ENCODE assay signal across 8 cellular contexts in the genomic region with DNA sequence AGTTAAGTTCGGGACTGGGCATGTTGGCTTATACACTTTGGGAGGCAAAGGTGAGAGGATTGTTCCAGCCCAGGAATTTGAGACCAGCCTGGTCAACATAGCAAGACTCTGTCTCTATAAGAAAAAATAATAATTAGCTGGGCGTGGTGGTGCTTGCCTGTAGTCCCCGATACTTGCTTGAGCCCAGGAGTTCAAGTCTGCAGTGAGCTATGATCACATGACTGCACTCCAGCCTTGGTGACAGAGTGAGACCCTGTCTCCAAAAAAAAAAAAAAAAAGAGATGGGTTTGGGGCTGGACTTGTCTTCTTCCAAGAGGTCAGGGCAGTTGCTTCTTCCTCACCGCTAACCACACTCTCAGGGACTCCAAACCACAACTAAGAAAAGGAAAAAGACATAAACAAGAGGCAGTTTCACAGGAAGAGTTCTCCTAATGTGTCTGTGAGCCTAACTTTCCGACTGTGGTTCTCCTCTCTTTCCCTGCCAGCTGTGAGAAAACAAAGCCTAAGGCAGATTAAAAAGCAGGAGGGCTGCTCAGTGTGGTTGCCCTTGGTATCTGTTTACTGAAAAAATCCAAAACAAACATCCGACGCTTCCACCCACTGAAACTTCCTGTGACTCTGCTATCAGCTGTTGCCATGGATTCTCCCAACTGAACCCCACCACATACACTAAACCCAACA. TPM values are rescaled to one million over a fixed set of nuclear protein-coding genes. Genes with fewer than 3 reads are reported as not detected.
DNase-seq lines count a peak whose midpoint lies in the region; ATAC-seq and TF ChIP-seq lines count a peak whose summit lies in the region.

No MANE protein-coding gene starts in this region.

- TF ChIP-seq CTCF in adrenal gland (IDR thresholded peaks at IDR 0.05), result no peak

- ATAC-seq in stimulated activated naive CD8-positive, alpha-beta T cell treated with anti-CD3 and anti-CD28 coated beads, Interleukin-15, Interleukin-2, amounts not matched to agents 100 U/mL and 50 U/mL, for 24 hours, result peak; percentile 33
- ATAC-seq in naive thymus-derived CD4-positive, alpha-beta T cell, result no peak

- 43 to 56% (median 46%) methylated on average over 6 to 7 of the region's 7 CpGs for WGBS in adrenal gland, 4 donors

- CTCF ChIA-PET in naive thymus-derived CD4-positive, alpha-beta T cell (lab: Charles Lee), result interaction anchor here (0.7 kb wide), 1 partner anchor 8 kb away, joined by 4 read pairs; no protein-coding TSS in a partner anchor

- H3K27me3 Mint-ChIP-seq in naive thymus-derived CD4-positive, alpha-beta T cell, result peaks cover 57 to 70% (median 64%) of the 10 kb centered on the region in 5 donors

- peak overlapping the region in 2 of 10 donors; percentile 16 to 74 for H3K4me3 Mint-ChIP-seq in naive thymus-derived CD4-positive, alpha-beta T cell

- no peak overlapping the region for H3K4me3 ChIP-seq in adrenal gland
- H3K4me3 ChIP-seq in naive thymus-derived CD4-positive, alpha-beta T cell (ENCODE audit: low read length), result no peak overlapping the region

- H3K27me3 ChIP-seq in adrenal gland, result no peaks in the 10 kb centered on the region
- H3K27me3 ChIP-seq in naive thymus-derived CD4-positive, alpha-beta T cell (ENCODE audit: control insufficient read depth in 2 of 2, insufficient read depth in 2 of 2, low read length in 2 of 2), result no peaks in the 10 kb centered on the region

- peak overlapping the region in 2 of 5 donors; percentile 62 to 75 for H3K27ac ChIP-seq in adrenal gland
- no peak overlapping the region for H3K27ac ChIP-seq in naive thymus-derived CD4-positive, alpha-beta T cell (ENCODE audit: low read depth, low read length)

- no peak for TF ChIP-seq POLR2A in adrenal gland (IDR thresholded peaks at IDR 0.05)

- POLR2A ChIA-PET in naive thymus-derived CD4-positive, alpha-beta T cell (lab: Charles Lee), result no interaction called here

- peak; percentile 41 for DNase-seq in SIG-M5 treated with dmso at 0.1 percent for 504 hours (lab: John Stamatoyannopoulos, UW; ENCODE audit: unreplicated experiment)
- DNase-seq in SIG-M5 (lab: John Stamatoyannopoulos, UW), result no peak
- peak; percentile 100 for DNase-seq in RPMI7951 (ENCODE audit: low read depth)
- peak; percentile 94 for DNase-seq in fibroblast of gingiva (ENCODE audit: low read depth)
- no peak for DNase-seq in stimulated activated naive CD8-positive, alpha-beta T cell treated with anti-CD3 and anti-CD28 coated beads, Interleukin-15, Interleukin-2, amounts not matched to agents 100 U/mL and 50 U/mL, for 24 hours
- no peak for DNase-seq in NCI-H1417 treated with DMSO at 0.1 percent for 48 hours (lab: John Stamatoyannopoulos, UW)
- DNase-seq in adrenal gland, result no peak
- DNase-seq in naive thymus-derived CD4-positive, alpha-beta T cell, result no peak

- H3K4me1 ChIP-seq in adrenal gland (replicated peaks in 1 of 2), result peaks cover 24 to 40% of the 10 kb centered on the region in 2 donors
- peaks cover 6 to 15% of the 10 kb centered on the region in 2 donors for H3K4me1 ChIP-seq in naive thymus-derived CD4-positive, alpha-beta T cell (ENCODE audit: control insufficient read depth in 2 of 2, insufficient read depth in 2 of 2, low read length in 2 of 2)

- H3K4me1 Mint-ChIP-seq in naive thymus-derived CD4-positive, alpha-beta T cell, result peaks cover 23 to 53% (median 30%) of the 10 kb centered on the region in 7 donors

- H3K27ac Mint-ChIP-seq in naive thymus-derived CD4-positive, alpha-beta T cell, result peak overlapping the region in 1 of 9 donors; percentile 74

- H3K36me3 Mint-ChIP-seq in naive thymus-derived CD4-positive, alpha-beta T cell, result peaks cover 0 to 3% (median 0%) of the 10 kb centered on the region in 5 donors

- H3K9me3 ChIP-seq in adrenal gland (replicated peaks in 1 of 3), result no peaks in the 10 kb centered on the region
- no peaks in the 10 kb centered on the region for H3K9me3 ChIP-seq in naive thymus-derived CD4-positive, alpha-beta T cell (ENCODE audit: control insufficient read depth in 2 of 3, low read length in 3 of 3)

- no peaks in the 10 kb centered on the region for H3K36me3 ChIP-seq in adrenal gland (replicated peaks in 1 of 2)
- H3K36me3 ChIP-seq in naive thymus-derived CD4-positive, alpha-beta T cell (ENCODE audit: control insufficient read depth in 2 of 3, insufficient read depth in 3 of 3, low read length in 3 of 3), result no peaks in the 10 kb centered on the region

- H3K9me3 Mint-ChIP-seq in naive thymus-derived CD4-positive, alpha-beta T cell, result peaks cover 0 to 2% (median 0%) of the 10 kb centered on the region in 11 donors

- intact Hi-C loops in adrenal gland (cut with DNase I), result no loop called here
- intact Hi-C loops in naive thymus-derived CD4-positive, alpha-beta T cell (cut with micrococcal nuclease), result loop anchor here in 1 of 2 donors (2.0 kb wide), 1 partner anchor 14 kb away; no protein-coding TSS in a partner anchor

RNA-seq across cellular contexts. Expression of a gene that starts 2.4 kb away (rescaled TPM):
- 221 and 238 TPM in 2 replicates for total RNA-seq in RPMI7951 (2014; rRNA removed; shearing (Covaris generic))
- 100 to 1,000 TPM in 1 of 8 donors, 10 to 100 TPM in 6, 1 to 10 TPM in 1; 7.0 to 118 (median 34.7) TPM for total RNA-seq in adrenal gland
- 10 to 100 TPM in 2 of 3 donors, 1 to 10 TPM in 1; 9.1 to 23.1 (median 23.0) TPM for polyA plus RNA-seq in adrenal gland
- total RNA-seq in naive thymus-derived CD4-positive, alpha-beta T cell, result under 1 TPM in 3 of 5 experiments, not detected in 2; 0.08 to 0.56 (median 0.36) TPM
- polyA plus RNA-seq in naive thymus-derived CD4-positive, alpha-beta T cell, result not detected

RNA-seq across cellular contexts. Expression of a gene that starts 29.8 kb away (rescaled TPM):
- 135 and 162 TPM in 2 replicates for total RNA-seq in RPMI7951 (2014; rRNA removed; shearing (Covaris generic))
- 10 to 100 TPM; 26.9 to 66.1 (median 43.6) TPM for total RNA-seq in adrenal gland
- polyA plus RNA-seq in adrenal gland, result 10 to 100 TPM; 20.4 to 35.4 (median 30.0) TPM
- 10 to 100 TPM in 1 of 5 experiments, 1 to 10 TPM in 4; 6.2 to 39.4 (median 8.3) TPM for total RNA-seq in naive thymus-derived CD4-positive, alpha-beta T cell
- polyA plus RNA-seq in naive thymus-derived CD4-positive, alpha-beta T cell, result 1 to 10 TPM; 3.3 to 6.9 TPM

RNA-seq across cellular contexts. Expression of a gene that starts 39.2 kb away (rescaled TPM):
- 4.7 and 5.0 TPM in 2 replicates for total RNA-seq in RPMI7951 (2014; rRNA removed; shearing (Covaris generic))
- total RNA-seq in adrenal gland, result 10 to 100 TPM; 21.3 to 57.3 (median 33.5) TPM
- 10 to 100 TPM in 2 of 3 donors, 1 to 10 TPM in 1; 8.3 to 24.1 (median 16.3) TPM for polyA plus RNA-seq in adrenal gland
- 10 to 100 TPM; 49.6 to 72.3 (median 68.0) TPM for total RNA-seq in naive thymus-derived CD4-positive, alpha-beta T cell
- 10 to 100 TPM in 1 of 2 donors, 1 to 10 TPM in 1; 5.3 to 17.0 TPM for polyA plus RNA-seq in naive thymus-derived CD4-positive, alpha-beta T cell

RNA-seq across cellular contexts. Expression of a gene that starts 40.9 kb away (rescaled TPM):
- total RNA-seq in RPMI7951 (2014; rRNA removed; shearing (Covaris generic)), result 0.12 and 0.59 TPM in 2 replicates
- 10 to 100 TPM in 2 of 8 donors, 1 to 10 TPM in 2, under 1 TPM in 1, not detected in 3; 0.97 to 14.3 (median 2.0) TPM for total RNA-seq in adrenal gland
- 10 to 100 TPM in 1 of 3 donors, 1 to 10 TPM in 2; 1.9 to 12.8 (median 4.6) TPM for polyA plus RNA-seq in adrenal gland
- under 1 TPM in 1 of 5 experiments, not detected in 4; 0.19 TPM for total RNA-seq in naive thymus-derived CD4-positive, alpha-beta T cell
- not detected for polyA plus RNA-seq in naive thymus-derived CD4-positive, alpha-beta T cell

RNA-seq across cellular contexts. Expression of a gene that starts 55.6 kb away (rescaled TPM):
- total RNA-seq in RPMI7951 (2014; rRNA removed; shearing (Covaris generic)), result not detected in 2 replicates
- total RNA-seq in adrenal gland, result under 1 TPM in 1 of 8 donors, not detected in 7; 0.14 TPM
- not detected for polyA plus RNA-seq in adrenal gland
- total RNA-seq in naive thymus-derived CD4-positive, alpha-beta T cell, result not detected
- polyA plus RNA-seq in naive thymus-derived CD4-positive, alpha-beta T cell, result not detected

Comparison
In these comparisons a context has a peak if more than half of its experiments do, and no peak if none do; other contexts are left out.
1. DNase-seq: peak in SIG-M5 treated with dmso at 0.1 percent for 504 hours (single experiment), RPMI7951 (single experiment) and fibroblast of gingiva (single experiment); none in SIG-M5 (single experiment), stimulated activated naive CD8-positive, alpha-beta T cell treated with anti-CD3 and anti-CD28 coated beads, Interleukin-15, Interleukin-2, amounts not matched to agents 100 U/mL and 50 U/mL, for 24 hours (single experiment), NCI-H1417 treated with DMSO at 0.1 percent for 48 hours (single experiment), adrenal gland (0 of 7) and naive thymus-derived CD4-positive, alpha-beta T cell (0 of 9).
2. RNA of a gene that starts 2.4 kb away (total RNA-seq): 221 to 238 TPM in RPMI7951 and 7.0 to 118 TPM in adrenal gland; 0.08 to 0.56 TPM in naive thymus-derived CD4-positive, alpha-beta T cell; every median in the first group is over 4 times any median in the second.